ENCODE assay signal across 1 cellular context in genomic region chr9:5879419-5880181, GRCh38.
TF ChIP-seq lines count a peak whose summit lies in the region.

No MANE protein-coding gene starts in this region.

TF ChIP-seq in SK-N-SH, 30 proteins besides CTCF, POLR2A, EP300 and RAD21 (continued from another document):
- TF ChIP-seq USF2 (IDR thresholded peaks at IDR 0.05; ENCODE audit: borderline replicate concordance, low read depth, low read length) (no peak), REST (IDR thresholded peaks at IDR 0.05; ENCODE audit: low read depth, low read length) (no peak), TEAD4 (IDR thresholded peaks at IDR 0.05; ENCODE audit: borderline replicate concordance, insufficient read depth) (peak; percentile 82), SMC3 (IDR thresholded peaks at IDR 0.05; ENCODE audit: low read depth, low read length) (no peak), MXI1 (IDR thresholded peaks at IDR 0.05; ENCODE audit: low read depth, low read length) (no peak), EZH2phosphoT487 (IDR thresholded peaks at IDR 0.05; ENCODE audit: borderline replicate concordance, low read depth) (no peak), NRF1 (IDR thresholded peaks at IDR 0.05; ENCODE audit: low read depth, low read length) (no peak), USF1 (IDR thresholded peaks at IDR 0.05; ENCODE audit: borderline replicate concordance, low read depth) (no peak), ZBTB33 (IDR thresholded peaks at IDR 0.05; ENCODE audit: borderline replicate concordance, low read depth) (no peak)
